ENCODE assay signal across 23 cellular contexts in genomic region chr1:206847337-206847834, GRCh38. TPM values are rescaled to one million over a fixed set of nuclear protein-coding genes. Genes with fewer than 3 reads are reported as not detected.
"Had no signal": no experiment of that assay in that cellular context is flagged by ENCODE, and none has a peak within 500 bp of the region (broad histone marks: within the 10 kb centered on the region; RNA-seq: fewer than 3 reads in every experiment).

No MANE protein-coding gene starts in this region.

- DNase-seq: activated CD4-positive, alpha-beta T cell treated with anti-CD3 and anti-CD28 coated beads, Interleukin-2, amount 50 U/mL, for 1 hour; activated CD8-positive, alpha-beta memory T cell treated with anti-CD3 and anti-CD28 coated beads for 24 hours; activated CD8-positive, alpha-beta memory T cell treated with anti-CD3 and anti-CD28 coated beads, Interleukin-2, amount 50 U/mL, for 48 hours; activated effector memory CD4-positive, alpha-beta T cell treated with Interleukin-2 at 50 U/mL for 16 hours; activated naive CD4-positive, alpha-beta T cell treated with anti-CD3 and anti-CD28 coated beads, Interleukin-2, amount 10 ng/mL, durations not matched to agents 7 days and 5 days; activated naive CD8-positive, alpha-beta T cell treated with anti-CD3 and anti-CD28 coated beads, Interleukin-2, amount 50 U/mL, for 24 hours; aorta; effector CD4-positive, alpha-beta T cell; gastrocnemius medialis; natural killer cell; stimulated activated CD4-positive, alpha-beta T cell treated with anti-CD3 and anti-CD28 coated beads, Interleukin-4, amount 100 ng/mL, for 1 hour; SW 1271; testis had no signal

- H3K27me3 ChIP-seq: gastrocnemius medialis, neutrophil, testis, upper lobe of left lung had no signal

- H3K27ac ChIP-seq: gastrocnemius medialis, neutrophil, parathyroid adenoma, testis had no signal

- H3K4me2 ChIP-seq: smooth muscle cell had no signal

- H3K9me3 ChIP-seq: gastrocnemius medialis, neutrophil, testis, upper lobe of left lung had no signal

- H3K9ac ChIP-seq: parathyroid adenoma had no signal

- ATAC-seq: activated CD4-positive, CD25-positive, alpha-beta regulatory T cell treated with anti-CD3 and anti-CD28 coated beads, Interleukin-2, amount 50 U/mL, for 24 hours; activated naive CD8-positive, alpha-beta T cell treated with anti-CD3 and anti-CD28 coated beads, Interleukin-2, amount 50 U/mL, for 24 hours; gastrocnemius medialis; natural killer cell; sciatic nerve had no signal

- H3K36me3 ChIP-seq: gastrocnemius medialis, neutrophil, upper lobe of left lung had no signal

- H3K79me2 ChIP-seq: parathyroid adenoma had no signal

- H3K4me3 ChIP-seq: gastrocnemius medialis, smooth muscle cell, testis, upper lobe of left lung had no signal

- H3K4me1 ChIP-seq: gastrocnemius medialis, parathyroid adenoma, testis had no signal

RNA-seq across cellular contexts. Expression of gene IL20, which starts 18.0 kb away (rescaled TPM):
- total RNA-seq: aorta; cerebellum; esophagus mucosa; gastrocnemius medialis; lower leg skin; natural killer cell; sciatic nerve; smooth muscle cell; T-helper 2 cell treated with Interferon-gamma antibody and Interleukin-4, amounts not matched to agents 100 ng/mL and 5 ng/mL, for 36 hours; upper lobe of left lung had no signal
- polyA plus RNA-seq: aorta, smooth muscle cell had no signal

RNA-seq across cellular contexts. Expression of gene IL24, which starts 49.9 kb away (rescaled TPM):
- total RNA-seq: aorta, cerebellum, gastrocnemius medialis, lower leg skin, natural killer cell, sciatic nerve, testis had no signal
- polyA plus RNA-seq: aorta had no signal
